8 cellular contexts compared by ENCODE assay signal in genomic region chr18:76803814-76804213, GRCh38. TPM values are rescaled to one million over a fixed set of nuclear protein-coding genes. Genes with fewer than 3 reads are reported as not detected.
A peak's percentile ranks its signal among the peaks of the same experiment; 100 is the strongest.
DNase-seq lines count a peak whose midpoint lies in the region; ATAC-seq and TF ChIP-seq lines count a peak whose summit lies in the region.

No MANE protein-coding gene starts in this region.

- H3K4me3 ChIP-seq in DND-41 (ENCODE audit: low read depth in 1 of 2, low read length in 2 of 2) (no peak overlapping the region), gastroesophageal sphincter (no peak overlapping the region), suprapubic skin (no peak overlapping the region)

- H3K27ac Mint-ChIP-seq in activated T-helper 17 cell treated with anti-CD3 and anti-CD28 coated beads, Interleukin-2, amount 50 U/mL, for 72 hours, result no peak overlapping the region

- peaks cover 7% of the 10 kb centered on the region for H3K4me1 Mint-ChIP-seq in activated T-helper 17 cell treated with anti-CD3 and anti-CD28 coated beads, Interleukin-2, amount 50 U/mL, for 72 hours

- H3K9ac ChIP-seq in DND-41 (ENCODE audit: low read depth, low read length), result no peak overlapping the region

- peaks cover 6% of the 10 kb centered on the region for H3K36me3 Mint-ChIP-seq in activated T-helper 17 cell treated with anti-CD3 and anti-CD28 coated beads, Interleukin-2, amount 50 U/mL, for 72 hours (ENCODE audit: low read depth)

- H3K4me1 ChIP-seq in DND-41 (ENCODE audit: insufficient read depth, low read length) (peaks cover 6% of the 10 kb centered on the region; the same call in 1 of the 2 replicates), gastroesophageal sphincter (peaks cover 0 to 21% (median 5%) of the 10 kb centered on the region in 3 donors), suprapubic skin (peaks cover 15% of the 10 kb centered on the region)

- no peak overlapping the region for H3K4me2 ChIP-seq in DND-41 (ENCODE audit: insufficient read depth, low read length)

- H3K9me3 ChIP-seq in DND-41 (ENCODE audit: insufficient read depth, low read length, severe bottlenecking) (no peaks in the 10 kb centered on the region), gastroesophageal sphincter (no peaks in the 10 kb centered on the region), suprapubic skin (no peaks in the 10 kb centered on the region)

- intact Hi-C loops in posterior cingulate gyrus (cut with DNase I), result loop anchor here (2.0 to 10.0 kb wide), 4 partner anchors 73 to 401 kb away; no protein-coding TSS in a partner anchor

- peaks cover 4% of the 10 kb centered on the region for H3K27me3 Mint-ChIP-seq in activated T-helper 17 cell treated with anti-CD3 and anti-CD28 coated beads, Interleukin-2, amount 50 U/mL, for 72 hours

- no peaks in the 10 kb centered on the region for H4K20me1 ChIP-seq in DND-41 (ENCODE audit: insufficient read depth, low read length)

- TF ChIP-seq CTCF in DND-41 (IDR thresholded peaks at IDR 0.05; ENCODE audit: borderline replicate concordance, extremely low read depth, low read length, poor library complexity, severe bottlenecking) (peak; percentile 88), gastroesophageal sphincter (IDR thresholded peaks at IDR 0.05) (peak; percentile 60 to 85 (median 72)), suprapubic skin (IDR thresholded peaks at IDR 0.05) (peak in 1 of 2 donors; percentile 74)

- TF ChIP-seq EP300 in gastroesophageal sphincter (IDR thresholded peaks at IDR 0.05) (no peak), suprapubic skin (IDR thresholded peaks at IDR 0.05) (no peak)

- no peak overlapping the region for H2AFZ ChIP-seq in DND-41 (ENCODE audit: low read depth, low read length)

- H3K36me3 ChIP-seq in DND-41 (ENCODE audit: insufficient read depth, low read length) (no peaks in the 10 kb centered on the region), gastroesophageal sphincter (peaks cover 0 to 13% of the 10 kb centered on the region in 2 donors), suprapubic skin (peaks cover 3% of the 10 kb centered on the region)

- WGBS in gastroesophageal sphincter (ENCODE audit: low coverage in 1 of 2), 2 donors, result 1 to 4% methylated on average over 9 to 11 of the region's 11 CpGs
- 4% methylated on average over 11 of the region's 11 CpGs for WGBS in suprapubic skin

- H3K27me3 ChIP-seq in DND-41 (ENCODE audit: insufficient read depth, low read length, poor library complexity), result no peaks in the 10 kb centered on the region
- peaks cover 7% of the 10 kb centered on the region for H3K27me3 ChIP-seq in gastroesophageal sphincter
- H3K27me3 ChIP-seq in suprapubic skin, result peaks cover 7% of the 10 kb centered on the region

- H3K79me2 ChIP-seq in DND-41 (ENCODE audit: insufficient read depth, low read length), result no peaks in the 10 kb centered on the region

- DNase-seq in DND-41 (peak; percentile 74), LHCN-M2 (ENCODE audit: low read depth) (peak; percentile 46), SHP77 (lab: John Stamatoyannopoulos, UW) (peak; percentile 61 to 72), posterior cingulate gyrus (peak in 6 of 10 donors; percentile 39 to 88 (median 67)), suprapubic skin (ENCODE audit: low spot score in 2 of 2) (no peak)

- peak; percentile 90 for ATAC-seq in DND-41 (ENCODE audit: insufficient read depth, low read depth)
- ATAC-seq in GM21576 (IDR thresholded peaks at IDR 0.05; ENCODE audit: unreplicated experiment), result peak; percentile 76
- ATAC-seq in activated T-helper 17 cell treated with anti-CD3 and anti-CD28 coated beads, Interleukin-2, amount 50 U/mL, for 72 hours (replicated peaks), result peak; percentile 84
- ATAC-seq in gastroesophageal sphincter, result peak; percentile 66

- TF ChIP-seq POLR2A in gastroesophageal sphincter (IDR thresholded peaks at IDR 0.05) (no peak), suprapubic skin (IDR thresholded peaks at IDR 0.05) (no peak)

- H3K27ac ChIP-seq in DND-41 (ENCODE audit: low read length) (no peak overlapping the region), gastroesophageal sphincter (no peak overlapping the region), suprapubic skin (no peak overlapping the region)

- no peaks in the 10 kb centered on the region for H3K9me3 Mint-ChIP-seq in activated T-helper 17 cell treated with anti-CD3 and anti-CD28 coated beads, Interleukin-2, amount 50 U/mL, for 72 hours

- peak overlapping the region; percentile 35 for H3K4me3 Mint-ChIP-seq in activated T-helper 17 cell treated with anti-CD3 and anti-CD28 coated beads, Interleukin-2, amount 50 U/mL, for 72 hours

RNA-seq across cellular contexts. Expression of gene ZNF236, which starts 18.5 kb away (rescaled TPM):
- total RNA-seq in LHCN-M2 (2014; rRNA removed), result 5.9 and 6.4 TPM in 2 replicates
- polyA plus RNA-seq in LHCN-M2 (2012), result 2.5 TPM
- 10 to 100 TPM; 19.3 to 20.1 TPM for total RNA-seq in activated T-helper 17 cell treated with anti-CD3 and anti-CD28 coated beads, Interleukin-2, amount 50 U/mL, for 72 hours
- 10 to 100 TPM in 3 of 4 donors, 1 to 10 TPM in 1; 8.5 to 26.8 (median 16.8) TPM for total RNA-seq in gastroesophageal sphincter
- 10 to 100 TPM; 13.4 to 38.0 (median 15.1) TPM for total RNA-seq in suprapubic skin

Comparison
In these comparisons a context has a peak if more than half of its experiments do, and no peak if none do; other contexts are left out.
1. DNase-seq: peak in DND-41 (single experiment), LHCN-M2 (single experiment), SHP77 (2 of 2) and posterior cingulate gyrus (6 of 10); none in suprapubic skin (0 of 2).
2. Peak in every context shown above with its lines, with median percentiles within 50 percentile points of each other: ATAC-seq.